23 cellular contexts compared by ENCODE assay signal in the genomic region with DNA sequence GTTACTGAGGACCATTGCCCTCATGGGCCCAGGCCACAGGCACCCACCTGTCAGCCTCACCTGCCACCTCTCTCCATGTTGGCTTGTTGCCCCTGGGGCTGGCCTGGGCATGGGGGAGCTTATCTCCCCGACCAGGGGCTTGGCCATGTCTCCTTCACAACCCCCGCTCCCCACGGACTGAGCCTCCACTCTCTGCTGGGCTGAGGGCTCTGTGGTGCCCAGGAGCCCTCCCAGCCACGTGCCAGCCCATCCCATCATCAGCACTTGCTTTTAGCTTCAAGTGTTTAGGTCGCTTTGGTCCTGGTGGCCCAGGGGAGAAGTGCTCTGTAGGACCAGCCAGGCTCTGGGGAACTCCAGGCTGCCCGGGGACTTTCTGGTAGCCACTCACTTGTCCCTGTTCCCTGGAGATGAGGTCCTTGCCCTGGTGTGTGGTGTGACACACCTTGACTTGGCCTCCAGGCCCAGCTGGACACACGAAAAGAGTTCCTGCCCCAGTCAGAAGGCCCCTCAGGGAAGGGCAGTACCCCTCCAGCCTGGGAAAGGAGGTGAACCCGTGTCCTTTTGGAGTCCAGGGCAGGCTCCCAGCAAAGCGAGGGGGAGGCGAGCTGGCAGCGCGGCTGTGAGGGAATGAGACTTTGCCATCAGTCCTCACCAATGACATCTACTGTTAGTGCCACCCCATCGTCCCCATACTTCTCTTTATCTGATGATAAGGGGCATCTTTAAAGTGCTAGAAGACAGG.
DNase-seq lines count a peak whose midpoint lies in the region; ATAC-seq and TF ChIP-seq lines count a peak whose summit lies in the region.
"Had no signal": no experiment of that assay in that cellular context is flagged by ENCODE, and none has a peak within 500 bp of the region (broad histone marks: within the 10 kb centered on the region; RNA-seq: fewer than 3 reads in every experiment).

No MANE protein-coding gene starts in this region.

- TF ChIP-seq POLR2A in sigmoid colon (IDR thresholded peaks at IDR 0.05): no peak

- intact Hi-C loops in Right ventricle myocardium inferior (cut with DNase I): no loop called here
- intact Hi-C loops in Right ventricle myocardium superior (cut with DNase I): no loop called here
- intact Hi-C loops in posterior vena cava (cut with DNase I): no loop called here
- intact Hi-C loops in sigmoid colon (cut with DNase I): no loop called here
- intact Hi-C loops in activated CD4-positive, alpha-beta memory T cell treated with anti-CD3 and anti-CD28 coated beads for 36 hours (cut with micrococcal nuclease): no loop called here

- 76 to 87% methylated on average over 13 of the region's 13 CpGs for WGBS in sigmoid colon, 2 donors

- H3K4me3 ChIP-seq in H7 (ENCODE audit: insufficient read depth, low read depth, low read length) (no peak overlapping the region), sigmoid colon (no peak overlapping the region)
- H3K4me3 ChIP-seq: A549, GM23248, HAP-1, SJCRH30 had no signal

- H3K9me3 ChIP-seq in sigmoid colon: no peaks in the 10 kb centered on the region
- H3K9me3 ChIP-seq: A549, HAP-1, SJCRH30 had no signal

- no peaks in the 10 kb centered on the region for H3K36me3 ChIP-seq in H7 (replicated peaks; ENCODE audit: control insufficient read depth, insufficient read depth, low read length)
- H3K36me3 ChIP-seq in sigmoid colon: no peaks in the 10 kb centered on the region
- H3K36me3 ChIP-seq: HAP-1, SJCRH30 had no signal

- H3K9me3 Mint-ChIP-seq in chondrocyte (ENCODE audit: low read depth): no peaks in the 10 kb centered on the region
- H3K9me3 Mint-ChIP-seq in activated CD4-positive, alpha-beta memory T cell treated with anti-CD3 and anti-CD28 coated beads for 36 hours: no peaks in the 10 kb centered on the region
- H3K9me3 Mint-ChIP-seq: CD14-positive monocyte had no signal

- no peaks in the 10 kb centered on the region for H3K27me3 Mint-ChIP-seq in chondrocyte (ENCODE audit: low read depth)
- no peaks in the 10 kb centered on the region for H3K27me3 Mint-ChIP-seq in activated CD4-positive, alpha-beta memory T cell treated with anti-CD3 and anti-CD28 coated beads for 36 hours
- H3K27me3 Mint-ChIP-seq: B cell had no signal

- POLR2A ChIA-PET in activated CD4-positive, alpha-beta memory T cell treated with anti-CD3 and anti-CD28 coated beads for 36 hours (lab: Charles Lee): no interaction called here

- peaks cover 17% of the 10 kb centered on the region for H3K4me1 Mint-ChIP-seq in chondrocyte (ENCODE audit: low read depth)
- peaks cover 6% of the 10 kb centered on the region for H3K4me1 Mint-ChIP-seq in activated CD4-positive, alpha-beta memory T cell treated with anti-CD3 and anti-CD28 coated beads for 36 hours (ENCODE audit: low read depth)
- H3K4me1 Mint-ChIP-seq: B cell, CD14-positive monocyte had no signal

- H3K4me3 Mint-ChIP-seq in chondrocyte (ENCODE audit: unreplicated experiment): no peak overlapping the region
- no peak overlapping the region for H3K4me3 Mint-ChIP-seq in activated CD4-positive, alpha-beta memory T cell treated with anti-CD3 and anti-CD28 coated beads for 36 hours
- H3K4me3 Mint-ChIP-seq: B cell, CD14-positive monocyte had no signal

- H3K36me3 Mint-ChIP-seq in chondrocyte (ENCODE audit: low read depth): peaks cover 4% of the 10 kb centered on the region
- no peaks in the 10 kb centered on the region for H3K36me3 Mint-ChIP-seq in activated CD4-positive, alpha-beta memory T cell treated with anti-CD3 and anti-CD28 coated beads for 36 hours

- CTCF ChIA-PET in activated CD4-positive, alpha-beta memory T cell treated with anti-CD3 and anti-CD28 coated beads for 36 hours (lab: Charles Lee): no interaction called here

- no peak for TF ChIP-seq EP300 in sigmoid colon (IDR thresholded peaks at IDR 0.05)

- TF ChIP-seq CTCF in chondrocyte (IDR thresholded peaks at IDR 0.05): no peak
- TF ChIP-seq CTCF in sigmoid colon (IDR thresholded peaks at IDR 0.05): no peak

- no peaks in the 10 kb centered on the region for H3K27me3 ChIP-seq in H7 (ENCODE audit: control insufficient read depth, insufficient read depth, low read length)
- H3K27me3 ChIP-seq in sigmoid colon: no peaks in the 10 kb centered on the region
- H3K27me3 ChIP-seq: SJCRH30 had no signal

- no peak for ATAC-seq in Right ventricle myocardium inferior
- ATAC-seq in Right ventricle myocardium superior (ENCODE audit: poor library complexity): no peak
- no peak for ATAC-seq in HG03469 (IDR thresholded peaks at IDR 0.05; ENCODE audit: unreplicated experiment)
- ATAC-seq: A549 had no signal

- DNase-seq in Right ventricle myocardium inferior (ENCODE audit: missing footprints) (peak; percentile 62), Right ventricle myocardium superior (no peak), H7 (peak; percentile 65), chondrocyte (ENCODE audit: low spot score) (peak; percentile 76), posterior vena cava (ENCODE audit: low spot score) (peak; percentile 65), sigmoid colon (no peak)
- DNase-seq in activated CD4-positive, alpha-beta memory T cell treated with anti-CD3 and anti-CD28 coated beads for 36 hours: no peak
- DNase-seq: EL; GF-D8; GM23248; IMR-90; MV-4-11; NCI-H1105 treated with DMSO at 0.1 percent for 48 hours; NCI-H2081; NCI-H446 treated with DMSO at 0.1 percent for 48 hours; NCI-H526 treated with DMSO at 0.1 percent for 48 hours; NK-92 treated with Interleukin-12 subunit alpha and Interleukin-12 subunit beta, amount 100 ng/mL, for 24 hours; SJCRH30 had no signal

- H3K27ac Mint-ChIP-seq in chondrocyte (ENCODE audit: unreplicated experiment): no peak overlapping the region
- H3K27ac Mint-ChIP-seq in activated CD4-positive, alpha-beta memory T cell treated with anti-CD3 and anti-CD28 coated beads for 36 hours: no peak overlapping the region
- H3K27ac Mint-ChIP-seq: B cell had no signal

- H3K4me1 ChIP-seq in sigmoid colon: peaks cover 0 to 15% (median 0%) of the 10 kb centered on the region in 4 donors
- H3K4me1 ChIP-seq: A549 had no signal

- H3K27ac ChIP-seq in sigmoid colon: no peak overlapping the region
- H3K27ac ChIP-seq: A549, GM23248, SJCRH30 had no signal

Comparison
In these comparisons a context has a peak if more than half of its experiments do, and no peak if none do; other contexts are left out.
1. DNase-seq: peak in Right ventricle myocardium inferior (single experiment), H7 (single experiment), chondrocyte (single experiment) and posterior vena cava (single experiment); none in Right ventricle myocardium superior (single experiment), sigmoid colon (single experiment) and activated CD4-positive, alpha-beta memory T cell treated with anti-CD3 and anti-CD28 coated beads for 36 hours (single experiment).